Comparison of ENCODE assay signal across 8 cellular contexts in genomic region chr18:45686892-45687611, GRCh38.
DNase-seq lines count a peak whose midpoint lies in the region; ATAC-seq and TF ChIP-seq lines count a peak whose summit lies in the region.

No MANE protein-coding gene starts in this region.

- no peak overlapping the region for H3K4me3 ChIP-seq in neutrophil (ENCODE audit: low read depth in 1 of 2, low read length in 1 of 2)

- peak; percentile 91 for ATAC-seq in HG02852 (IDR thresholded peaks at IDR 0.05; ENCODE audit: unreplicated experiment)

- peak; percentile 23 for TF ChIP-seq POLR2A in GM18951 (IDR thresholded peaks at IDR 0.05; ENCODE audit: extremely low read depth, insufficient read depth, insufficient read length)

- peaks cover 60 to 71% of the 10 kb centered on the region in 2 experiments for H3K4me1 ChIP-seq in neutrophil (ENCODE audit: control insufficient read depth in 1 of 2, insufficient read depth in 1 of 2, low read depth in 1 of 2, low read length in 1 of 2)

- in situ Hi-C loops in GM18951 (cut with MboI; ENCODE audit: low sequenced_read_pairs, unreplicated experiment) = no loop called here

- no peaks in the 10 kb centered on the region for H3K36me3 ChIP-seq in neutrophil

- DNase-seq in NCI-H69 (lab: John Stamatoyannopoulos, UW) = peak; percentile 90
- DNase-seq in activated effector memory CD4-positive, alpha-beta T cell treated with Interleukin-2 at 50 U/mL for 16 hours = peak; percentile 39
- no peak for DNase-seq in cerebellar cortex (ENCODE audit: low spot score)
- no peak for DNase-seq in NCI-H187 treated with DMSO at 0.1 percent for 48 hours (lab: John Stamatoyannopoulos, UW)
- DNase-seq in kidney tubule cell (ENCODE audit: low spot score) = no peak

- no peaks in the 10 kb centered on the region for H3K27me3 ChIP-seq in neutrophil

- H3K9me3 ChIP-seq in neutrophil = no peaks in the 10 kb centered on the region

- H3K27ac ChIP-seq in neutrophil = peak overlapping the region; percentile 80

- no peak for TF ChIP-seq CTCF in neutrophil (IDR thresholded peaks at IDR 0.05)

Comparison
In these comparisons a context has a peak if more than half of its experiments do, and no peak if none do; other contexts are left out.
1. DNase-seq: peak in NCI-H69 (single experiment) and activated effector memory CD4-positive, alpha-beta T cell treated with Interleukin-2 at 50 U/mL for 16 hours (single experiment); none in cerebellar cortex (single experiment), NCI-H187 treated with DMSO at 0.1 percent for 48 hours (single experiment) and kidney tubule cell (single experiment).